Comparison of ENCODE assay signal across 8 cellular contexts in the genomic region with DNA sequence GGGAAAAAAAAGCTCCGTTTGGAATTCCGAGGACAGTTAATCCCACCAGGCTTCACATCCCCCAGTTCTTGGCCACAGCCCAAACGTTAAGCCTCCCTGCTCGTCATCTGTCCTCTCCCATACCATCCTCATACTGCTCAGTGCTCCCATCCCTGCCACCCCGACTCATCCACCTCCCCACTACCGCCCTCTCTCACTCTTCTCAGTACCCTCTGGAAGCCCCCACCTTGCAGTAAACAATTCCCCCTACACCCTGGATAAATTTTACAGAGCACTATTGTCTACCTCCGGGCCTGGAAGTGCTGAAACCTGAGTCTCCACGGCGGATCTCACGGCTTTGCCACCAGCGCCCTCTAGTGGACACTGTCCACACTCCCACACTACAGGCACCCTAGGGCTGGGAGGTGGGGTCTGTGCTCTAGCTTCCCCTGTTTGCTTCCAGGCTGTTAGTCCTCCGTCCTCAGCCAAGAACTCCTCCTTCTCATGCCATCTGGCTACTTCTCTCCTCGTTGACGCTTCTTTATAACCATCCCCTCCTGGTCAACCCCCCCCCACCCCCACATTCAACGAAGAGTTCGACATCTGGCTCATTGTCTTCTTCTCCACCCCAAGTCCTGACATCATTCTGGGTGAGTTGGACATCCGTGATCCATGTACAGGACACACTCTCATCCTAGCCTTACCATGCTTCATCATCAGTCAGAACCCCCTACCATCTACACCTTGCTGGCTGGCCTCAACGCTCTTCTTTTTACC. TPM values are rescaled to one million over a fixed set of nuclear protein-coding genes. Genes with fewer than 3 reads are reported as not detected.
DNase-seq lines count a peak whose midpoint lies in the region; ATAC-seq and TF ChIP-seq lines count a peak whose summit lies in the region.

No MANE protein-coding gene starts in this region.

- H3K4me1 ChIP-seq in naive thymus-derived CD4-positive, alpha-beta T cell (ENCODE audit: control insufficient read depth in 2 of 2, insufficient read depth in 2 of 2, low read length in 2 of 2) = no peaks in the 10 kb centered on the region

- H3K27ac Mint-ChIP-seq in naive thymus-derived CD4-positive, alpha-beta T cell = peak overlapping the region in 1 of 9 donors; percentile 16

- H3K27ac ChIP-seq in naive thymus-derived CD4-positive, alpha-beta T cell (ENCODE audit: low read depth, low read length) = no peak overlapping the region

- intact Hi-C loops in naive thymus-derived CD4-positive, alpha-beta T cell (cut with micrococcal nuclease) = loop anchor here (1.0 to 5.0 kb wide), 7 partner anchors 94 to 926 kb away; a partner anchor contains a TSS

- no peak overlapping the region for H3K4me3 Mint-ChIP-seq in naive thymus-derived CD4-positive, alpha-beta T cell

- TF ChIP-seq POLR2A in erythroblast (IDR thresholded peaks at IDR 0.05; ENCODE audit: low read length) = no peak

- no peaks in the 10 kb centered on the region for H3K27me3 ChIP-seq in naive thymus-derived CD4-positive, alpha-beta T cell (ENCODE audit: control insufficient read depth in 2 of 2, insufficient read depth in 2 of 2, low read length in 2 of 2)

- POLR2A ChIA-PET in naive thymus-derived CD4-positive, alpha-beta T cell (lab: Charles Lee) = no interaction called here

- ATAC-seq in GM19328 (IDR thresholded peaks at IDR 0.05; ENCODE audit: unreplicated experiment) = peak; percentile 62
- peak; percentile 73 for ATAC-seq in HG03571 (IDR thresholded peaks at IDR 0.05; ENCODE audit: unreplicated experiment)
- ATAC-seq in naive thymus-derived CD4-positive, alpha-beta T cell = peak; percentile 91

- no peaks in the 10 kb centered on the region for H3K36me3 ChIP-seq in naive thymus-derived CD4-positive, alpha-beta T cell (ENCODE audit: control insufficient read depth in 2 of 3, insufficient read depth in 3 of 3, low read length in 3 of 3)

- no peaks in the 10 kb centered on the region for H3K9me3 Mint-ChIP-seq in naive thymus-derived CD4-positive, alpha-beta T cell

- CTCF ChIA-PET in naive thymus-derived CD4-positive, alpha-beta T cell (lab: Charles Lee) = interaction anchor here (0.6 to 7.6 kb wide), 5 partner anchors 11 to 266 kb away, joined by 3 to 152 read pairs (median 4); no protein-coding TSS in a partner anchor

- H3K27me3 Mint-ChIP-seq in naive thymus-derived CD4-positive, alpha-beta T cell = peaks cover 0 to 4% (median 0%) of the 10 kb centered on the region in 5 donors

- peaks cover 0 to 6% (median 0%) of the 10 kb centered on the region in 7 donors for H3K4me1 Mint-ChIP-seq in naive thymus-derived CD4-positive, alpha-beta T cell

- H3K36me3 Mint-ChIP-seq in naive thymus-derived CD4-positive, alpha-beta T cell = no peaks in the 10 kb centered on the region

- no peaks in the 10 kb centered on the region for H3K9me3 ChIP-seq in naive thymus-derived CD4-positive, alpha-beta T cell (ENCODE audit: control insufficient read depth in 2 of 3, low read length in 3 of 3)

- H3K4me3 ChIP-seq in naive thymus-derived CD4-positive, alpha-beta T cell (ENCODE audit: low read length) = no peak overlapping the region

- peak; percentile 70 for DNase-seq in CD1c-positive myeloid dendritic cell (ENCODE audit: extremely low spot score)
- DNase-seq in NOMO-1 treated with DMSO at 0.1 percent for 48 hours (lab: John Stamatoyannopoulos, UW; ENCODE audit: unreplicated experiment) = peak; percentile 49
- DNase-seq in activated CD8-positive, alpha-beta memory T cell treated with anti-CD3 and anti-CD28 coated beads, Interleukin-2, amount 50 U/mL, for 4 hours = peak; percentile 64
- DNase-seq in erythroblast (lab: John Stamatoyannopoulos, UW) = peak; percentile 76 to 88
- DNase-seq in naive thymus-derived CD4-positive, alpha-beta T cell = peak; percentile 25 to 66 (median 56)
- DNase-seq in stimulated activated CD8-positive, alpha-beta memory T cell treated with anti-CD3 and anti-CD28 coated beads, Interleukin-7, amount 100 ng/mL, for 4 hours (ENCODE audit: low read depth in 2 of 2) = peak; percentile 31 to 36

RNA-seq across cellular contexts. Expression of a gene that starts 54.5 kb away (rescaled TPM):
- not detected for total RNA-seq in naive thymus-derived CD4-positive, alpha-beta T cell
- not detected for polyA plus RNA-seq in naive thymus-derived CD4-positive, alpha-beta T cell
